ENCODE assay signal across 1 cellular context in the genomic region with DNA sequence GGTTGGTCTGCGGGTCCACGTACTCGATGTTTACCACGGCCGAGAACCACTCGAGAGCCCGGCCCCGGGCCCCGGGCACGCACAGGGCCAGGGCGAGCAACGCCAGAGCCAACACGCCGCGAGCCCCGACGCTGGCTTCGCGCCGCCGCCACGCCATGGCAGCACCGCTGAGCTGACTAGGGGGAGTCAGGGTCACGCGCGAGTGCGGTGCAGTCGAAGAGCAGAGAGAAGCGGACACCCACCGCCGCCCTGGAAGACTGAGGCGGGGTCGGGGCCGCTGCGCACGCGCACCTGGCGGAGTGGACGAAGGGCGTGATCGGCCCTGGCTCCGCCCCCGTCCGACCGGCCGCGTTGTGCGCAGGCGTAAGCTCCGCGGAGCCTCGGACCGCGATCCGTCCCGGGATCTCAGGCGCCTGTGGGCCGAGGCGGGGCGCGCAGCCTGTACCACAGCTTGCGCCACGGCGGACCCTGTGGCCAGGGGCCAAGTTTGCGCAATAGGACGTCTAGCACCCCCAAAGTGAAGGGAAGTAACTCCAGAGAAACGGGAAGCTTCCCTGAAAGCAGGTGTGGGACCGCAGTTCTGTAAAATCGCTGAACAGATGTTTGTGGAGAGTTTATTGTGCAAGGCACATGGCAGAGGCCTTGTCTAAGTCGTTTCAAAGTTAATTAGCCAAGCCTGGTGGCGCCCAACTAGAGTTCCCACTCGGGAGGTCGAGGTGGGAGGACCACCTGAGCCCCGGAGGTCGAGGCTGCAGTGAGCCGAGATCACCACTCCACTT.
TF ChIP-seq lines count a peak whose summit lies in the region.

TSS of gene RNF149 (minus strand) at position 270 of the 779 bp plus-strand sequence. CDS start at position 157, 113 bp downstream.

TF ChIP-seq in K562, 482 proteins besides CTCF, POLR2A, EP300 and RAD21 (continued from another document and continues in another):
- TF ChIP-seq TRIM25 (IDR thresholded peaks at IDR 0.05; ENCODE audit: borderline replicate concordance) (no peak), JUND (IDR thresholded peaks at IDR 0.05; ENCODE audit: borderline replicate concordance, low read depth, low read length) (peak; percentile 11; the same call in 1 of the 2 replicates), JUND (tag; IDR thresholded peaks at IDR 0.05; ENCODE audit: borderline replicate concordance, low read depth, low read length) (no peak; the same call in 2 of the 3 replicates), MEF2D (tag; conservative IDR thresholded peaks at IDR 0.05; ENCODE audit: low read depth) (no peak), BACH1 (tag; IDR thresholded peaks at IDR 0.05) (no peak), ETS2 (tag; IDR thresholded peaks at IDR 0.05; ENCODE audit: borderline replicate concordance, poor library complexity, severe bottlenecking) (no peak), FIP1L1 (IDR thresholded peaks at IDR 0.05; ENCODE audit: low read depth, low read length, poor library complexity, severe bottlenecking) (peak; percentile 82), PRMT5 (CRISPR knock-in tag; IDR thresholded peaks at IDR 0.05) (no peak), PHF8 (IDR thresholded peaks at IDR 0.05; ENCODE audit: borderline replicate concordance, low read length) (peak; percentile 95), MXI1 (IDR thresholded peaks at IDR 0.05; ENCODE audit: low read depth, low read length) (0 out of 2 replicates have a peak, but pooled peaks have one; percentile 12), PRPF4 (IDR thresholded peaks at IDR 0.05; ENCODE audit: insufficient read depth, low read depth, low read length, poor library complexity, severe bottlenecking) (no peak), MCM7 (IDR thresholded peaks at IDR 0.05) (no peak), ZFP91 (CRISPR knock-in tag; IDR thresholded peaks at IDR 0.05) (peak; percentile 65), ARHGAP35 (IDR thresholded peaks at IDR 0.05; ENCODE audit: partially characterized antibody) (no peak), POU5F1 (IDR thresholded peaks at IDR 0.05; ENCODE audit: borderline replicate concordance, low read depth, low read length, partially characterized antibody) (no peak), MECOM (CRISPR knock-in tag; IDR thresholded peaks at IDR 0.05) (no peak), NFE2 (IDR thresholded peaks at IDR 0.05; ENCODE audit: low read depth) (no peak), ZBTB49 (CRISPR knock-in tag; IDR thresholded peaks at IDR 0.05; ENCODE audit: borderline replicate concordance) (0 out of 2 replicates have a peak, but pooled peaks have one; percentile 42), BMI1 (IDR thresholded peaks at IDR 0.05; ENCODE audit: low read length) (no peak), ZSCAN29 (IDR thresholded peaks at IDR 0.05) (no peak), NFIC (IDR thresholded peaks at IDR 0.05) (peak; percentile 97), EHMT2 (IDR thresholded peaks at IDR 0.05) (no peak), PURB (CRISPR knock-in tag; IDR thresholded peaks at IDR 0.05; ENCODE audit: low read depth) (no peak), MAFG (tag; conservative IDR thresholded peaks at IDR 0.05) (no peak), ZFX (CRISPR knock-in tag; IDR thresholded peaks at IDR 0.05) (peak; percentile 97), SAP30 (IDR thresholded peaks at IDR 0.05; ENCODE audit: borderline replicate concordance, insufficient read depth, low read depth, low read length, poor library complexity, severe bottlenecking) (no peak), SAFB (IDR thresholded peaks at IDR 0.05; ENCODE audit: borderline replicate concordance, low read depth, low read length) (peak; percentile 82), TAF1 (IDR thresholded peaks at IDR 0.05; ENCODE audit: control insufficient read depth, extremely low read depth, insufficient read depth, low read length, severe bottlenecking) (peak; percentile 81), EP400 (IDR thresholded peaks at IDR 0.05) (peak; percentile 91), TOE1 (IDR thresholded peaks at IDR 0.05; ENCODE audit: borderline replicate concordance) (peak; percentile 53; the same call in 1 of the 2 replicates), TOE1 (CRISPR knock-in tag; IDR thresholded peaks at IDR 0.05; ENCODE audit: borderline replicate concordance, low read depth) (no peak; the same call in 1 of the 2 replicates), RUNX1 (IDR thresholded peaks at IDR 0.05; ENCODE audit: low read depth) (no peak), FOXP4 (CRISPR knock-in tag; IDR thresholded peaks at IDR 0.05; ENCODE audit: borderline replicate concordance) (peak; percentile 68; the same call in 1 of the 2 replicates), BHLHE40 (IDR thresholded peaks at IDR 0.05; ENCODE audit: low read length) (no peak), MTF1 (CRISPR knock-in tag; IDR thresholded peaks at IDR 0.05; ENCODE audit: borderline replicate concordance) (no peak), ZFP36 (IDR thresholded peaks at IDR 0.05; ENCODE audit: low read depth, low read length, partially characterized antibody) (no peak), ZNF717 (CRISPR knock-in tag; IDR thresholded peaks at IDR 0.05) (no peak), ZNF766 (CRISPR knock-in tag; conservative IDR thresholded peaks at IDR 0.05) (peak; percentile 99), POLR2AphosphoS2 (IDR thresholded peaks at IDR 0.05; ENCODE audit: low read length) (no peak), ZHX1 (conservative IDR thresholded peaks at IDR 0.05; ENCODE audit: low read length) (no peak), NCOA2 (IDR thresholded peaks at IDR 0.05; ENCODE audit: partially characterized antibody in 2 of 2) (no peak), KDM4B (IDR thresholded peaks at IDR 0.05; ENCODE audit: borderline replicate concordance in 2 of 2, low read depth in 1 of 2) (peak in 1 of 2 experiments; percentile 48; a peak in 1 of 4 replicates), SRF (CRISPR knock-in tag; IDR thresholded peaks at IDR 0.05) (peak in 1 of 2 experiments; percentile 82; a peak in 2 of 4 replicates), ZFP1 (CRISPR knock-in tag; IDR thresholded peaks at IDR 0.05) (no peak), KDM5B (IDR thresholded peaks at IDR 0.05; ENCODE audit: insufficient replicate concordance, low read depth, low read length) (peak; percentile 89), ESRRA (IDR thresholded peaks at IDR 0.05; ENCODE audit: borderline replicate concordance, low read depth) (peak; percentile 60), RBM39 (optimal IDR thresholded peaks at IDR 0.05; ENCODE audit: low read depth, low read length) (no peak), SRSF1 (IDR thresholded peaks at IDR 0.05; ENCODE audit: low read depth, low read length) (no peak), C11orf30 (IDR thresholded peaks at IDR 0.05; ENCODE audit: low read depth) (no peak)
- TF ChIP-seq, protein P1, sequence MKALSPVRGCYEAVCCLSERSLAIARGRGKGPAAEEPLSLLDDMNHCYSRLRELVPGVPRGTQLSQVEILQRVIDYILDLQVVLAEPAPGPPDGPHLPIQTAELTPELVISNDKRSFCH (CRISPR knock-in tag; IDR thresholded peaks at IDR 0.05) = no peak
- TF ChIP-seq, protein P1 (tag; IDR thresholded peaks at IDR 0.05) = no peak; the same call in 1 of the 2 replicates
- TF ChIP-seq, protein P2, sequence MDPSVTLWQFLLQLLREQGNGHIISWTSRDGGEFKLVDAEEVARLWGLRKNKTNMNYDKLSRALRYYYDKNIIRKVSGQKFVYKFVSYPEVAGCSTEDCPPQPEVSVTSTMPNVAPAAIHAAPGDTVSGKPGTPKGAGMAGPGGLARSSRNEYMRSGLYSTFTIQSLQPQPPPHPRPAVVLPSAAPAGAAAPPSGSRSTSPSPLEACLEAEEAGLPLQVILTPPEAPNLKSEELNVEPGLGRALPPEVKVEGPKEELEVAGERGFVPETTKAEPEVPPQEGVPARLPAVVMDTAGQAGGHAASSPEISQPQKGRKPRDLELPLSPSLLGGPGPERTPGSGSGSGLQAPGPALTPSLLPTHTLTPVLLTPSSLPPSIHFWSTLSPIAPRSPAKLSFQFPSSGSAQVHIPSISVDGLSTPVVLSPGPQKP (CRISPR knock-in tag; IDR thresholded peaks at IDR 0.05) = no peak
- TF ChIP-seq, protein P3, sequence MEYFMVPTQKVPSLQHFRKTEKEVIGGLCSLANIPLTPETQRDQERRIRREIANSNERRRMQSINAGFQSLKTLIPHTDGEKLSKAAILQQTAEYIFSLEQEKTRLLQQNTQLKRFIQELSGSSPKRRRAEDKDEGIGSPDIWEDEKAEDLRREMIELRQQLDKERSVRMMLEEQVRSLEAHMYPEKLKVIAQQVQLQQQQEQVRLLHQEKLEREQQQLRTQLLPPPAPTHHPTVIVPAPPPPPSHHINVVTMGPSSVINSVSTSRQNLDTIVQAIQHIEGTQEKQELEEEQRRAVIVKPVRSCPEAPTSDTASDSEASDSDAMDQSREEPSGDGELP (CRISPR knock-in tag; IDR thresholded peaks at IDR 0.05; ENCODE audit: borderline replicate concordance) = peak; percentile 86
